Comparison of ENCODE assay signal across 2 cellular contexts in the genomic region with DNA sequence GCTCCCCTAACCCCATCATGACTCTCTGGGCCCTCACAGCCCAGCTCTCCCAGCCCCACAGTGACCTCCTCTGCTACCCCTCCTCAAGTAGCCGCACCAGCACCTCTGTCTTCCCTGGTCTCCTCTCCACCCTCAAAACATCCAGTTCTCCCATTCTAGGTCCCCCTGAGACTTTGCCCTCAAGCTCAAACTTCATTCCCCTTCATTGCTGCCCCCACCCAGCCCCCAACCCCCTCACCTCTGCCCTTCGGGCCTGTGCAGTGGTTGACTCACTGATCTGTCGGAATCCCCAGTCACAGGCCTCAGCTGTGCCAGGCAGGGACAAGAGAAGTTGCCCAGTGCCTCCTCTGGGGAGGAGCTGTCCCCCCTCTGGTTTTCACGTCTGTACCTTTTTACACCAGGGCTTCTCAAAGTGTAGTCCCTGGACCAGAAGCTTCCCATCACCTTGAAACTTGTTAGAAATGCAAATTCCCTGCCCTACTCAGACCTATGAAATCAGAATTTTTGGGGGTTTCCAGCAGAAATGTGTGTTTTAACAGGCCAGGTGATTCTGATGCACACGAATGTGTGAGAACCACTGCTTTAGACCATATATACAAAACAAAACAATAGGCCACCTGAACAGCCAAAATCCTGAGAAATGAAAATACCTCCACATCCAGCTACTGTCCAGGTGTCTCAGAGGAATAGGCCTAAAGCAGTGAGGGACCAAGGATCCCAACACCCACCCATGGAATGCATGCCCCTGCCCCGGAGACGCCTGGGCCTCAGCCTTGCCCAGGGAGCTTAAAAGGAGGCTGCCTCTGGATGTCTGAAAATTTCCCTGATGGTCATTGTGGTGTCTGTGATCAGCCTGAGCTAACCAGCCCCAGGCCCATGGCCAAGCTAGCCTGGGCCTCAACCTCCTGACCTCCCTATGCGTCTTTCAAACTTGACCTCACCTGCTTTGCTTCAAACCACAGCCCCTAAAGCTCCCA.
TF ChIP-seq lines count a peak whose summit lies in the region.

No MANE protein-coding gene starts in this region.

TF ChIP-seq in A549, 52 proteins besides CTCF, POLR2A, EP300 and RAD21 (continued from another document):
- TF ChIP-seq, protein P1, sequence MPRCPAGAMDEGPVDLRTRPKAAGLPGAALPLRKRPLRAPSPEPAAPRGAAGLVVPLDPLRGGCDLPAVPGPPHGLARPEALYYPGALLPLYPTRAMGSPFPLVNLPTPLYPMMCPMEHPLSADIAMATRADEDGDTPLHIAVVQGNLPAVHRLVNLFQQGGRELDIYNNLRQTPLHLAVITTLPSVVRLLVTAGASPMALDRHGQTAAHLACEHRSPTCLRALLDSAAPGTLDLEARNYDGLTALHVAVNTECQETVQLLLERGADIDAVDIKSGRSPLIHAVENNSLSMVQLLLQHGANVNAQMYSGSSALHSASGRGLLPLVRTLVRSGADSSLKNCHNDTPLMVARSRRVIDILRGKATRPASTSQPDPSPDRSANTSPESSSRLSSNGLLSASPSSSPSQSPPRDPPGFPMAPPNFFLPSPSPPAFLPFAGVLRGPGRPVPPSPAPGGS (IDR thresholded peaks at IDR 0.05) = no peak
- no peak for TF ChIP-seq POLR2AphosphoS2 (conservative IDR thresholded peaks at IDR 0.05; ENCODE audit: low read length)
- TF ChIP-seq JUNB (IDR thresholded peaks at IDR 0.05) = no peak
- no peak for TF ChIP-seq MAFK (IDR thresholded peaks at IDR 0.05; ENCODE audit: partially characterized antibody)
- TF ChIP-seq CHD4 (IDR thresholded peaks at IDR 0.05; ENCODE audit: borderline replicate concordance) = no peak
- TF ChIP-seq, protein P2, sequence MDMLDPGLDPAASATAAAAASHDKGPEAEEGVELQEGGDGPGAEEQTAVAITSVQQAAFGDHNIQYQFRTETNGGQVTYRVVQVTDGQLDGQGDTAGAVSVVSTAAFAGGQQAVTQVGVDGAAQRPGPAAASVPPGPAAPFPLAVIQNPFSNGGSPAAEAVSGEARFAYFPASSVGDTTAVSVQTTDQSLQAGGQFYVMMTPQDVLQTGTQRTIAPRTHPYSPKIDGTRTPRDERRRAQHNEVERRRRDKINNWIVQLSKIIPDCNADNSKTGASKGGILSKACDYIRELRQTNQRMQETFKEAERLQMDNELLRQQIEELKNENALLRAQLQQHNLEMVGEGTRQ (IDR thresholded peaks at IDR 0.05) = no peak
- no peak for TF ChIP-seq TFCP2L1 (CRISPR knock-in tag; IDR thresholded peaks at IDR 0.05)
- TF ChIP-seq, protein P3, sequence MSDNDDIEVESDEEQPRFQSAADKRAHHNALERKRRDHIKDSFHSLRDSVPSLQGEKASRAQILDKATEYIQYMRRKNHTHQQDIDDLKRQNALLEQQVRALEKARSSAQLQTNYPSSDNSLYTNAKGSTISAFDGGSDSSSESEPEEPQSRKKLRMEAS (IDR thresholded peaks at IDR 0.05) = no peak
- TF ChIP-seq, protein P4, sequence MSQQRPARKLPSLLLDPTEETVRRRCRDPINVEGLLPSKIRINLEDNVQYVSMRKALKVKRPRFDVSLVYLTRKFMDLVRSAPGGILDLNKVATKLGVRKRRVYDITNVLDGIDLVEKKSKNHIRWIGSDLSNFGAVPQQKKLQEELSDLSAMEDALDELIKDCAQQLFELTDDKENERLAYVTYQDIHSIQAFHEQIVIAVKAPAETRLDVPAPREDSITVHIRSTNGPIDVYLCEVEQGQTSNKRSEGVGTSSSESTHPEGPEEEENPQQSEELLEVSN (IDR thresholded peaks at IDR 0.05; ENCODE audit: borderline replicate concordance, low read depth) = no peak
- no peak for TF ChIP-seq KDM1A (IDR thresholded peaks at IDR 0.05; ENCODE audit: low read depth)
- TF ChIP-seq MAZ (IDR thresholded peaks at IDR 0.05; ENCODE audit: borderline replicate concordance, low read depth, low read length) = no peak
- TF ChIP-seq RCOR1 (IDR thresholded peaks at IDR 0.05; ENCODE audit: low read depth, low read length) = no peak
- no peak for TF ChIP-seq NFE2L2 (conservative IDR thresholded peaks at IDR 0.05; ENCODE audit: low read length)
- TF ChIP-seq, protein P5, sequence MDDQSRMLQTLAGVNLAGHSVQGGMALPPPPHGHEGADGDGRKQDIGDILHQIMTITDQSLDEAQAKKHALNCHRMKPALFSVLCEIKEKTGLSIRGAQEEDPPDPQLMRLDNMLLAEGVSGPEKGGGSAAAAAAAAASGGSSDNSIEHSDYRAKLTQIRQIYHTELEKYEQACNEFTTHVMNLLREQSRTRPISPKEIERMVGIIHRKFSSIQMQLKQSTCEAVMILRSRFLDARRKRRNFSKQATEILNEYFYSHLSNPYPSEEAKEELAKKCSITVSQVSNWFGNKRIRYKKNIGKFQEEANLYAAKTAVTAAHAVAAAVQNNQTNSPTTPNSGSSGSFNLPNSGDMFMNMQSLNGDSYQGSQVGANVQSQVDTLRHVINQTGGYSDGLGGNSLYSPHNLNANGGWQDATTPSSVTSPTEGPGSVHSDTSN (IDR thresholded peaks at IDR 0.05) = no peak
- TF ChIP-seq EHMT2 (IDR thresholded peaks at IDR 0.05; ENCODE audit: low read depth) = no peak

TF ChIP-seq in HEK293, 187 proteins besides CTCF, POLR2A, EP300 and RAD21 (continued from another document):
- TF ChIP-seq, protein P6, sequence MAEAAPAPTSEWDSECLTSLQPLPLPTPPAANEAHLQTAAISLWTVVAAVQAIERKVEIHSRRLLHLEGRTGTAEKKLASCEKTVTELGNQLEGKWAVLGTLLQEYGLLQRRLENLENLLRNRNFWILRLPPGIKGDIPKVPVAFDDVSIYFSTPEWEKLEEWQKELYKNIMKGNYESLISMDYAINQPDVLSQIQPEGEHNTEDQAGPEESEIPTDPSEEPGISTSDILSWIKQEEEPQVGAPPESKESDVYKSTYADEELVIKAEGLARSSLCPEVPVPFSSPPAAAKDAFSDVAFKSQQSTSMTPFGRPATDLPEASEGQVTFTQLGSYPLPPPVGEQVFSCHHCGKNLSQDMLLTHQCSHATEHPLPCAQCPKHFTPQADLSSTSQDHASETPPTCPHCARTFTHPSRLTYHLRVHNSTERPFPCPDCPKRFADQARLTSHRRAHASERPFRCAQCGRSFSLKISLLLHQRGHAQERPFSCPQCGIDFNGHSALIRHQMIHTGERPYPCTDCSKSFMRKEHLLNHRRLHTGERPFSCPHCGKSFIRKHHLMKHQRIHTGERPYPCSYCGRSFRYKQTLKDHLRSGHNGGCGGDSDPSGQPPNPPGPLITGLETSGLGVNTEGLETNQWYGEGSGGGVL (tag by site-specific recombination; IDR thresholded peaks at IDR 0.05) = peak; percentile 19; the same call in 1 of the 2 replicates
- no peak for TF ChIP-seq ZNF266 (tag by site-specific recombination; IDR thresholded peaks at IDR 0.05; ENCODE audit: low read depth)
- no peak for TF ChIP-seq SP3 (tag by site-specific recombination; IDR thresholded peaks at IDR 0.05)
- no peak for TF ChIP-seq ZNF830 (tag by site-specific recombination; IDR thresholded peaks at IDR 0.05; ENCODE audit: low read depth)
- no peak for TF ChIP-seq ZNF16 (tag by site-specific recombination; IDR thresholded peaks at IDR 0.05; ENCODE audit: low read depth)
- no peak for TF ChIP-seq TRIM28 (IDR thresholded peaks at IDR 0.05; ENCODE audit: borderline replicate concordance, low read length)
- TF ChIP-seq, protein P7, sequence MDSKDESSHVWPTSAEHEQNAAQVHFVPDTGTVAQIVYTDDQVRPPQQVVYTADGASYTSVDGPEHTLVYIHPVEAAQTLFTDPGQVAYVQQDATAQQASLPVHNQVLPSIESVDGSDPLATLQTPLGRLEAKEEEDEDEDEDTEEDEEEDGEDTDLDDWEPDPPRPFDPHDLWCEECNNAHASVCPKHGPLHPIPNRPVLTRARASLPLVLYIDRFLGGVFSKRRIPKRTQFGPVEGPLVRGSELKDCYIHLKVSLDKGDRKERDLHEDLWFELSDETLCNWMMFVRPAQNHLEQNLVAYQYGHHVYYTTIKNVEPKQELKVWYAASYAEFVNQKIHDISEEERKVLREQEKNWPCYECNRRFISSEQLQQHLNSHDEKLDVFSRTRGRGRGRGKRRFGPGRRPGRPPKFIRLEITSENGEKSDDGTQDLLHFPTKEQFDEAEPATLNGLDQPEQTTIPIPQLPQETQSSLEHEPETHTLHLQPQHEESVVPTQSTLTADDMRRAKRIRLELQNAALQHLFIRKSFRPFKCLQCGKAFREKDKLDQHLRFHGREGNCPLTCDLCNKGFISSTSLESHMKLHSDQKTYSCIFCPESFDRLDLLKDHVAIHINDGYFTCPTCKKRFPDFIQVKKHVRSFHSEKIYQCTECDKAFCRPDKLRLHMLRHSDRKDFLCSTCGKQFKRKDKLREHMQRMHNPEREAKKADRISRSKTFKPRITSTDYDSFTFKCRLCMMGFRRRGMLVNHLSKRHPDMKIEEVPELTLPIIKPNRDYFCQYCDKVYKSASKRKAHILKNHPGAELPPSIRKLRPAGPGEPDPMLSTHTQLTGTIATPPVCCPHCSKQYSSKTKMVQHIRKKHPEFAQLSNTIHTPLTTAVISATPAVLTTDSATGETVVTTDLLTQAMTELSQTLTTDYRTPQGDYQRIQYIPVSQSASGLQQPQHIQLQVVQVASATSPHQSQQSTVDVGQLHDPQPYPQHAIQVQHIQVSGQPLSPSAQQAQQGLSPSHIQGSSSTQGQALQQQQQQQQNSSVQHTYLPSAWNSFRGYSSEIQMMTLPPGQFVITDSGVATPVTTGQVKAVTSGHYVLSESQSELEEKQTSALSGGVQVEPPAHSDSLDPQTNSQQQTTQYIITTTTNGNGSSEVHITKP (tag by site-specific recombination; IDR thresholded peaks at IDR 0.05) = 0 out of 2 replicates have a peak, but pooled peaks have one; percentile 0
- TF ChIP-seq ZNF140 (tag by site-specific recombination; IDR thresholded peaks at IDR 0.05) = no peak
- no peak for TF ChIP-seq ZNF701 (tag by site-specific recombination; IDR thresholded peaks at IDR 0.05)
- 0 out of 2 replicates have a peak, but pooled peaks have one; percentile 8 for TF ChIP-seq KLF1 (tag by site-specific recombination; IDR thresholded peaks at IDR 0.05)
- TF ChIP-seq, protein P8, sequence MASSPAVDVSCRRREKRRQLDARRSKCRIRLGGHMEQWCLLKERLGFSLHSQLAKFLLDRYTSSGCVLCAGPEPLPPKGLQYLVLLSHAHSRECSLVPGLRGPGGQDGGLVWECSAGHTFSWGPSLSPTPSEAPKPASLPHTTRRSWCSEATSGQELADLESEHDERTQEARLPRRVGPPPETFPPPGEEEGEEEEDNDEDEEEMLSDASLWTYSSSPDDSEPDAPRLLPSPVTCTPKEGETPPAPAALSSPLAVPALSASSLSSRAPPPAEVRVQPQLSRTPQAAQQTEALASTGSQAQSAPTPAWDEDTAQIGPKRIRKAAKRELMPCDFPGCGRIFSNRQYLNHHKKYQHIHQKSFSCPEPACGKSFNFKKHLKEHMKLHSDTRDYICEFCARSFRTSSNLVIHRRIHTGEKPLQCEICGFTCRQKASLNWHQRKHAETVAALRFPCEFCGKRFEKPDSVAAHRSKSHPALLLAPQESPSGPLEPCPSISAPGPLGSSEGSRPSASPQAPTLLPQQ (tag by site-specific recombination; IDR thresholded peaks at IDR 0.05) = 0 out of 2 replicates have a peak, but pooled peaks have one; percentile 5
- TF ChIP-seq, protein P9, sequence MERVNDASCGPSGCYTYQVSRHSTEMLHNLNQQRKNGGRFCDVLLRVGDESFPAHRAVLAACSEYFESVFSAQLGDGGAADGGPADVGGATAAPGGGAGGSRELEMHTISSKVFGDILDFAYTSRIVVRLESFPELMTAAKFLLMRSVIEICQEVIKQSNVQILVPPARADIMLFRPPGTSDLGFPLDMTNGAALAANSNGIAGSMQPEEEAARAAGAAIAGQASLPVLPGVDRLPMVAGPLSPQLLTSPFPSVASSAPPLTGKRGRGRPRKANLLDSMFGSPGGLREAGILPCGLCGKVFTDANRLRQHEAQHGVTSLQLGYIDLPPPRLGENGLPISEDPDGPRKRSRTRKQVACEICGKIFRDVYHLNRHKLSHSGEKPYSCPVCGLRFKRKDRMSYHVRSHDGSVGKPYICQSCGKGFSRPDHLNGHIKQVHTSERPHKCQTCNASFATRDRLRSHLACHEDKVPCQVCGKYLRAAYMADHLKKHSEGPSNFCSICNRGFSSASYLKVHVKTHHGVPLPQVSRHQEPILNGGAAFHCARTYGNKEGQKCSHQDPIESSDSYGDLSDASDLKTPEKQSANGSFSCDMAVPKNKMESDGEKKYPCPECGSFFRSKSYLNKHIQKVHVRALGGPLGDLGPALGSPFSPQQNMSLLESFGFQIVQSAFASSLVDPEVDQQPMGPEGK (tag by site-specific recombination; IDR thresholded peaks at IDR 0.05) = peak; percentile 53; the same call in 1 of the 2 replicates
- TF ChIP-seq, protein P10, sequence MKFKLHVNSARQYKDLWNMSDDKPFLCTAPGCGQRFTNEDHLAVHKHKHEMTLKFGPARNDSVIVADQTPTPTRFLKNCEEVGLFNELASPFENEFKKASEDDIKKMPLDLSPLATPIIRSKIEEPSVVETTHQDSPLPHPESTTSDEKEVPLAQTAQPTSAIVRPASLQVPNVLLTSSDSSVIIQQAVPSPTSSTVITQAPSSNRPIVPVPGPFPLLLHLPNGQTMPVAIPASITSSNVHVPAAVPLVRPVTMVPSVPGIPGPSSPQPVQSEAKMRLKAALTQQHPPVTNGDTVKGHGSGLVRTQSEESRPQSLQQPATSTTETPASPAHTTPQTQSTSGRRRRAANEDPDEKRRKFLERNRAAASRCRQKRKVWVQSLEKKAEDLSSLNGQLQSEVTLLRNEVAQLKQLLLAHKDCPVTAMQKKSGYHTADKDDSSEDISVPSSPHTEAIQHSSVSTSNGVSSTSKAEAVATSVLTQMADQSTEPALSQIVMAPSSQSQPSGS (tag by site-specific recombination; IDR thresholded peaks at IDR 0.05; ENCODE audit: low read depth) = no peak
- TF ChIP-seq MZF1 (tag by site-specific recombination; IDR thresholded peaks at IDR 0.05; ENCODE audit: borderline replicate concordance) = no peak
- TF ChIP-seq, protein P11, sequence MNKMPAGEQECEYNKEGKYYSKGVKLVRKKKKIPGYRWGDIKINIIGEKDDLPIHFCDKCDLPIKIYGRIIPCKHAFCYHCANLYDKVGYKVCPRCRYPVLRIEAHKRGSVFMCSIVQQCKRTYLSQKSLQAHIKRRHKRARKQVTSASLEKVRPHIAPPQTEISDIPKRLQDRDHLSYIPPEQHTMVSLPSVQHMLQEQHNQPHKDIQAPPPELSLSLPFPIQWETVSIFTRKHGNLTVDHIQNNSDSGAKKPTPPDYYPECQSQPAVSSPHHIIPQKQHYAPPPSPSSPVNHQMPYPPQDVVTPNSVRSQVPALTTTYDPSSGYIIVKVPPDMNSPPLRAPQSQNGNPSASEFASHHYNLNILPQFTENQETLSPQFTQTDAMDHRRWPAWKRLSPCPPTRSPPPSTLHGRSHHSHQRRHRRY (tag by site-specific recombination; IDR thresholded peaks at IDR 0.05) = no peak
